8 cellular contexts compared by ENCODE assay signal in genomic region chr14:105399441-105399775, GRCh38. TPM values are rescaled to one million over a fixed set of nuclear protein-coding genes. Genes with fewer than 3 reads are reported as not detected.
A peak's percentile ranks its signal among the peaks of the same experiment; 100 is the strongest.
DNase-seq lines count a peak whose midpoint lies in the region; ATAC-seq and TF ChIP-seq lines count a peak whose summit lies in the region.
"Had no signal": no experiment of that assay in that cellular context is flagged by ENCODE, and none has a peak within 500 bp of the region (broad histone marks: within the 10 kb centered on the region; RNA-seq: fewer than 3 reads in every experiment).

No MANE protein-coding gene starts in this region.

- DNase-seq in HFF-Myc (ENCODE audit: extremely low read depth, low read depth) (no peak), NCI-H2171 (lab: John Stamatoyannopoulos, UW) (no peak), cerebellar nuclear complex (lab: John Stamatoyannopoulos, UW) (no peak)
- no peak for DNase-seq in activated T-helper 1 cell treated with anti-CD3 and anti-CD28 coated beads, Interleukin-12 subunit alpha, Interleukin-12 subunit beta, Interleukin-2, Interleukin-4 antibody, amounts not matched to agents 30 ng/mL and 10 ng/mL and 1 ng/mL, durations not matched to agents 14 hours and 24 hours and 36 hours (ENCODE audit: low spot score)
- no peak for DNase-seq in stimulated activated naive B cell treated with anti-CD40 and anti-IgM and Interleukin-4, amounts not matched to agents 10 μg/mL and 1 μg/mL and 100 μg/mL, for 72 hours
- DNase-seq: activated CD8-positive, alpha-beta memory T cell treated with anti-CD3 and anti-CD28 coated beads for 24 hours had no signal

- peaks cover 27% of the 10 kb centered on the region for H3K36me3 Mint-ChIP-seq in activated T-helper 1 cell treated with anti-CD3 and anti-CD28 coated beads, Interleukin-12 subunit alpha, Interleukin-12 subunit beta, Interleukin-2, Interleukin-4 antibody, amounts not matched to agents 30 ng/mL and 10 ng/mL and 1 ng/mL, durations not matched to agents 14 hours and 24 hours and 36 hours (ENCODE audit: low read depth)
- H3K36me3 Mint-ChIP-seq in stimulated activated naive B cell treated with anti-CD40 and anti-IgM and Interleukin-4, amounts not matched to agents 10 μg/mL and 1 μg/mL and 100 μg/mL, for 72 hours: peaks cover 27 to 39% of the 10 kb centered on the region in 2 donors

- H3K9me3 Mint-ChIP-seq in activated T-helper 1 cell treated with anti-CD3 and anti-CD28 coated beads, Interleukin-12 subunit alpha, Interleukin-12 subunit beta, Interleukin-2, Interleukin-4 antibody, amounts not matched to agents 30 ng/mL and 10 ng/mL and 1 ng/mL, durations not matched to agents 14 hours and 24 hours and 36 hours: peaks cover 5% of the 10 kb centered on the region
- peaks cover 0 to 4% of the 10 kb centered on the region in 2 donors for H3K9me3 Mint-ChIP-seq in stimulated activated naive B cell treated with anti-CD40 and anti-IgM and Interleukin-4, amounts not matched to agents 10 μg/mL and 1 μg/mL and 100 μg/mL, for 72 hours

- H3K4me1 Mint-ChIP-seq in activated T-helper 1 cell treated with anti-CD3 and anti-CD28 coated beads, Interleukin-12 subunit alpha, Interleukin-12 subunit beta, Interleukin-2, Interleukin-4 antibody, amounts not matched to agents 30 ng/mL and 10 ng/mL and 1 ng/mL, durations not matched to agents 14 hours and 24 hours and 36 hours (ENCODE audit: low read depth): peaks cover 20% of the 10 kb centered on the region
- H3K4me1 Mint-ChIP-seq in stimulated activated naive B cell treated with anti-CD40 and anti-IgM and Interleukin-4, amounts not matched to agents 10 μg/mL and 1 μg/mL and 100 μg/mL, for 72 hours: peaks cover 22 to 46% of the 10 kb centered on the region in 2 donors

- no peaks in the 10 kb centered on the region for H3K9me3 ChIP-seq in iPS-15b (ENCODE audit: control insufficient read depth, insufficient read depth, low read length)

- H3K4me3 Mint-ChIP-seq in activated T-helper 1 cell treated with anti-CD3 and anti-CD28 coated beads, Interleukin-12 subunit alpha, Interleukin-12 subunit beta, Interleukin-2, Interleukin-4 antibody, amounts not matched to agents 30 ng/mL and 10 ng/mL and 1 ng/mL, durations not matched to agents 14 hours and 24 hours and 36 hours: peak overlapping the region; percentile 93
- peak overlapping the region; percentile 89 to 95 for H3K4me3 Mint-ChIP-seq in stimulated activated naive B cell treated with anti-CD40 and anti-IgM and Interleukin-4, amounts not matched to agents 10 μg/mL and 1 μg/mL and 100 μg/mL, for 72 hours

- peaks cover 8% of the 10 kb centered on the region for H3K36me3 ChIP-seq in iPS-15b (ENCODE audit: control insufficient read depth, insufficient read depth, low read length)

- no peak for ATAC-seq in stimulated activated naive B cell treated with anti-CD40 and anti-IgM and Interleukin-4, amounts not matched to agents 10 μg/mL and 1 μg/mL and 100 μg/mL, for 72 hours (replicated peaks)
- ATAC-seq in HG02678 (IDR thresholded peaks at IDR 0.05; ENCODE audit: unreplicated experiment): no peak

- H3K27ac Mint-ChIP-seq in activated T-helper 1 cell treated with anti-CD3 and anti-CD28 coated beads, Interleukin-12 subunit alpha, Interleukin-12 subunit beta, Interleukin-2, Interleukin-4 antibody, amounts not matched to agents 30 ng/mL and 10 ng/mL and 1 ng/mL, durations not matched to agents 14 hours and 24 hours and 36 hours: peak overlapping the region; percentile 89
- peak overlapping the region; percentile 97 for H3K27ac Mint-ChIP-seq in stimulated activated naive B cell treated with anti-CD40 and anti-IgM and Interleukin-4, amounts not matched to agents 10 μg/mL and 1 μg/mL and 100 μg/mL, for 72 hours

- intact Hi-C loops in activated T-helper 1 cell treated with anti-CD3 and anti-CD28 coated beads, Interleukin-12 subunit alpha, Interleukin-12 subunit beta, Interleukin-2, Interleukin-4 antibody, amounts not matched to agents 30 ng/mL and 10 ng/mL and 1 ng/mL, durations not matched to agents 14 hours and 24 hours and 36 hours (cut with micrococcal nuclease): loop anchor here (2.0 kb wide), 1 partner anchor 29 kb away; no protein-coding TSS in a partner anchor

- TF ChIP-seq CTCF in HFF-Myc (IDR thresholded peaks at IDR 0.05; ENCODE audit: low read depth, low read length, missing control alignments): no peak

- no peaks in the 10 kb centered on the region for H3K27me3 ChIP-seq in iPS-15b (ENCODE audit: control insufficient read depth, insufficient read depth, low read length)

- H3K27me3 Mint-ChIP-seq in activated T-helper 1 cell treated with anti-CD3 and anti-CD28 coated beads, Interleukin-12 subunit alpha, Interleukin-12 subunit beta, Interleukin-2, Interleukin-4 antibody, amounts not matched to agents 30 ng/mL and 10 ng/mL and 1 ng/mL, durations not matched to agents 14 hours and 24 hours and 36 hours (ENCODE audit: insufficient read depth): no peaks in the 10 kb centered on the region
- H3K27me3 Mint-ChIP-seq in stimulated activated naive B cell treated with anti-CD40 and anti-IgM and Interleukin-4, amounts not matched to agents 10 μg/mL and 1 μg/mL and 100 μg/mL, for 72 hours: no peaks in the 10 kb centered on the region

- H3K4me3 ChIP-seq in HFF-Myc (replicated peaks; ENCODE audit: low read depth, low read length): peak overlapping the region; percentile 71
- H3K4me3 ChIP-seq in iPS-15b (ENCODE audit: low read depth, low read length): peak overlapping the region; percentile 45

- no peak overlapping the region for H3K9ac ChIP-seq in iPS-15b (ENCODE audit: low read depth, low read length)

- H3K4me1 ChIP-seq in iPS-15b (ENCODE audit: control insufficient read depth, insufficient read depth, low read length): no peaks in the 10 kb centered on the region

RNA-seq across cellular contexts. Expression of gene TEX22, which starts 1.1 kb away (rescaled TPM):
- total RNA-seq in activated T-helper 1 cell treated with anti-CD3 and anti-CD28 coated beads, Interleukin-12 subunit alpha, Interleukin-12 subunit beta, Interleukin-2, Interleukin-4 antibody, amounts not matched to agents 30 ng/mL and 10 ng/mL and 1 ng/mL, durations not matched to agents 14 hours and 24 hours and 36 hours: 7.4 and 9.1 TPM in 2 replicates

RNA-seq across cellular contexts. Expression of gene MTA1, which starts 20.2 kb away (rescaled TPM):
- 173 and 181 TPM in 2 replicates for total RNA-seq in activated T-helper 1 cell treated with anti-CD3 and anti-CD28 coated beads, Interleukin-12 subunit alpha, Interleukin-12 subunit beta, Interleukin-2, Interleukin-4 antibody, amounts not matched to agents 30 ng/mL and 10 ng/mL and 1 ng/mL, durations not matched to agents 14 hours and 24 hours and 36 hours
